1 cellular context compared by ENCODE assay signal in the genomic region with DNA sequence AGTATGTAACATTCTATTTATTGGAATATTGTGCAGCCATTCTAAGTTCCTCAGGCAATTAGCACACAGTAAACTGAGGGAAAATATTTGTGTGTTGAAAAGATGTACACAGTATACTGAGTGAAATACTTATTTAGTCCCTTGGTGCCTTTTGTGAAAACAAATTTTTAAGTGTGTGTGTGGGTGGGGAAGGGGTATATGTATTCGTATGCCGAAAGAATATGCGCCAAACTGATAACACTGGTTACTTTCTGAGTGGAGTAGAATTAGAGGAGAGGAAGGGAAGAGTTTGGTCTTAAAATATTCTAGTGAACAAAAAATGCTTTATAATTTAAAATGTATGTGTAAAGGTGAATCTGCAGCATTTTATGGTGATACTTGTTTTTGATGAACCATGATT.
TF ChIP-seq lines count a peak whose summit lies in the region.

No MANE protein-coding gene starts in this region.

TF ChIP-seq in K562, 482 proteins besides CTCF, POLR2A, EP300 and RAD21:
- TF ChIP-seq TEAD4 (IDR thresholded peaks at IDR 0.05; ENCODE audit: low read length): peak; percentile 70
- TF ChIP-seq TEAD4 (CRISPR knock-in tag; IDR thresholded peaks at IDR 0.05; ENCODE audit: borderline replicate concordance): no peak
- TF ChIP-seq CXXC5 (CRISPR knock-in tag; IDR thresholded peaks at IDR 0.05): peak; percentile 42
- peak; percentile 41 for TF ChIP-seq TCF3 (CRISPR knock-in tag; IDR thresholded peaks at IDR 0.05)
- TF ChIP-seq, protein P1, sequence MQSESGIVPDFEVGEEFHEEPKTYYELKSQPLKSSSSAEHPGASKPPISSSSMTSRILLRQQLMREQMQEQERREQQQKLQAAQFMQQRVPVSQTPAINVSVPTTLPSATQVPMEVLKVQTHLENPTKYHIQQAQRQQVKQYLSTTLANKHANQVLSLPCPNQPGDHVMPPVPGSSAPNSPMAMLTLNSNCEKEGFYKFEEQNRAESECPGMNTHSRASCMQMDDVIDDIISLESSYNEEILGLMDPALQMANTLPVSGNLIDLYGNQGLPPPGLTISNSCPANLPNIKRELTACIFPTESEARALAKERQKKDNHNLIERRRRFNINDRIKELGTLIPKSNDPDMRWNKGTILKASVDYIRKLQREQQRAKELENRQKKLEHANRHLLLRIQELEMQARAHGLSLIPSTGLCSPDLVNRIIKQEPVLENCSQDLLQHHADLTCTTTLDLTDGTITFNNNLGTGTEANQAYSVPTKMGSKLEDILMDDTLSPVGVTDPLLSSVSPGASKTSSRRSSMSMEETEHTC (IDR thresholded peaks at IDR 0.05): no peak
- peak; percentile 91 for TF ChIP-seq EGR1 (conservative IDR thresholded peaks at IDR 0.05)
- no peak for TF ChIP-seq ZNF609 (CRISPR knock-in tag; IDR thresholded peaks at IDR 0.05; ENCODE audit: borderline replicate concordance)
- TF ChIP-seq POLR2G (IDR thresholded peaks at IDR 0.05; ENCODE audit: low read depth, low read length): no peak
- 0 out of 4 replicates have a peak, but pooled peaks of 1 of the 2 experiments have one; percentile 10 for TF ChIP-seq KDM1A (IDR thresholded peaks at IDR 0.05)
- TF ChIP-seq SMARCC2 (IDR thresholded peaks at IDR 0.05; ENCODE audit: low read depth): peak; percentile 25; the same call in 1 of the 2 replicates
- TF ChIP-seq CHAMP1 (IDR thresholded peaks at IDR 0.05): peak; percentile 46; the same call in 1 of the 2 replicates
- peak; percentile 43; the same call in 1 of the 2 replicates for TF ChIP-seq SMARCE1 (IDR thresholded peaks at IDR 0.05)
- 0 out of 4 replicates have a peak, but pooled peaks have one; percentile 16 to 17 for TF ChIP-seq NRF1 (conservative IDR thresholded peaks at IDR 0.05 in 1 of 2, IDR thresholded peaks at IDR 0.05 in 1 of 2)
- peak in 1 of 2 experiments; percentile 13; a peak in 1 of 4 replicates for TF ChIP-seq CSDE1 (IDR thresholded peaks at IDR 0.05)
- no peak for TF ChIP-seq NR2F6 (CRISPR knock-in tag; IDR thresholded peaks at IDR 0.05)
- TF ChIP-seq ZNF239 (CRISPR knock-in tag; IDR thresholded peaks at IDR 0.05): no peak
- TF ChIP-seq ARID1B (IDR thresholded peaks at IDR 0.05): peak; percentile 82
- TF ChIP-seq RBM22 (IDR thresholded peaks at IDR 0.05; ENCODE audit: low read depth, low read length, poor library complexity, severe bottlenecking): no peak
- peak; percentile 25; the same call in 1 of the 2 replicates for TF ChIP-seq MTA2 (IDR thresholded peaks at IDR 0.05; ENCODE audit: low read depth)
- TF ChIP-seq, protein P2, sequence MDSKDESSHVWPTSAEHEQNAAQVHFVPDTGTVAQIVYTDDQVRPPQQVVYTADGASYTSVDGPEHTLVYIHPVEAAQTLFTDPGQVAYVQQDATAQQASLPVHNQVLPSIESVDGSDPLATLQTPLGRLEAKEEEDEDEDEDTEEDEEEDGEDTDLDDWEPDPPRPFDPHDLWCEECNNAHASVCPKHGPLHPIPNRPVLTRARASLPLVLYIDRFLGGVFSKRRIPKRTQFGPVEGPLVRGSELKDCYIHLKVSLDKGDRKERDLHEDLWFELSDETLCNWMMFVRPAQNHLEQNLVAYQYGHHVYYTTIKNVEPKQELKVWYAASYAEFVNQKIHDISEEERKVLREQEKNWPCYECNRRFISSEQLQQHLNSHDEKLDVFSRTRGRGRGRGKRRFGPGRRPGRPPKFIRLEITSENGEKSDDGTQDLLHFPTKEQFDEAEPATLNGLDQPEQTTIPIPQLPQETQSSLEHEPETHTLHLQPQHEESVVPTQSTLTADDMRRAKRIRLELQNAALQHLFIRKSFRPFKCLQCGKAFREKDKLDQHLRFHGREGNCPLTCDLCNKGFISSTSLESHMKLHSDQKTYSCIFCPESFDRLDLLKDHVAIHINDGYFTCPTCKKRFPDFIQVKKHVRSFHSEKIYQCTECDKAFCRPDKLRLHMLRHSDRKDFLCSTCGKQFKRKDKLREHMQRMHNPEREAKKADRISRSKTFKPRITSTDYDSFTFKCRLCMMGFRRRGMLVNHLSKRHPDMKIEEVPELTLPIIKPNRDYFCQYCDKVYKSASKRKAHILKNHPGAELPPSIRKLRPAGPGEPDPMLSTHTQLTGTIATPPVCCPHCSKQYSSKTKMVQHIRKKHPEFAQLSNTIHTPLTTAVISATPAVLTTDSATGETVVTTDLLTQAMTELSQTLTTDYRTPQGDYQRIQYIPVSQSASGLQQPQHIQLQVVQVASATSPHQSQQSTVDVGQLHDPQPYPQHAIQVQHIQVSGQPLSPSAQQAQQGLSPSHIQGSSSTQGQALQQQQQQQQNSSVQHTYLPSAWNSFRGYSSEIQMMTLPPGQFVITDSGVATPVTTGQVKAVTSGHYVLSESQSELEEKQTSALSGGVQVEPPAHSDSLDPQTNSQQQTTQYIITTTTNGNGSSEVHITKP (IDR thresholded peaks at IDR 0.05; ENCODE audit: partially characterized antibody): no peak
- TF ChIP-seq CTCFL (IDR thresholded peaks at IDR 0.05; ENCODE audit: borderline replicate concordance, insufficient read depth, low read depth, low read length, poor library complexity, severe bottlenecking): no peak
- TF ChIP-seq SRSF9 (IDR thresholded peaks at IDR 0.05; ENCODE audit: borderline replicate concordance, low read depth, low read length): no peak
- no peak for TF ChIP-seq BDP1 (IDR thresholded peaks at IDR 0.05; ENCODE audit: insufficient read depth, insufficient read length)
- no peak for TF ChIP-seq PHB2 (IDR thresholded peaks at IDR 0.05; ENCODE audit: low read depth)
- 0 out of 2 replicates have a peak, but pooled peaks have one; percentile 11 for TF ChIP-seq CREM (IDR thresholded peaks at IDR 0.05; ENCODE audit: low read depth)
- TF ChIP-seq ETV5 (CRISPR knock-in tag; IDR thresholded peaks at IDR 0.05; ENCODE audit: low read depth): no peak
- TF ChIP-seq GATAD2B (IDR thresholded peaks at IDR 0.05; ENCODE audit: borderline replicate concordance): peak; percentile 26; the same call in 1 of the 2 replicates
- no peak for TF ChIP-seq FOXK1 (CRISPR knock-in tag; IDR thresholded peaks at IDR 0.05; ENCODE audit: borderline replicate concordance)
- peak; percentile 69 for TF ChIP-seq SMARCA4 (IDR thresholded peaks at IDR 0.05)
- TF ChIP-seq STAT5A (IDR thresholded peaks at IDR 0.05; ENCODE audit: borderline replicate concordance, low read length): peak; percentile 12; the same call in 1 of the 2 replicates
- no peak for TF ChIP-seq ID3 (CRISPR knock-in tag; IDR thresholded peaks at IDR 0.05)
- TF ChIP-seq ID3 (tag; IDR thresholded peaks at IDR 0.05): no peak
- TF ChIP-seq DPF2 (IDR thresholded peaks at IDR 0.05): peak; percentile 86
- 0 out of 4 replicates have a peak, but pooled peaks of 1 of the 2 experiments have one; percentile 64 for TF ChIP-seq ARNT (IDR thresholded peaks at IDR 0.05)
- peak; percentile 28 for TF ChIP-seq NCOR1 (IDR thresholded peaks at IDR 0.05)
- TF ChIP-seq, protein P3, sequence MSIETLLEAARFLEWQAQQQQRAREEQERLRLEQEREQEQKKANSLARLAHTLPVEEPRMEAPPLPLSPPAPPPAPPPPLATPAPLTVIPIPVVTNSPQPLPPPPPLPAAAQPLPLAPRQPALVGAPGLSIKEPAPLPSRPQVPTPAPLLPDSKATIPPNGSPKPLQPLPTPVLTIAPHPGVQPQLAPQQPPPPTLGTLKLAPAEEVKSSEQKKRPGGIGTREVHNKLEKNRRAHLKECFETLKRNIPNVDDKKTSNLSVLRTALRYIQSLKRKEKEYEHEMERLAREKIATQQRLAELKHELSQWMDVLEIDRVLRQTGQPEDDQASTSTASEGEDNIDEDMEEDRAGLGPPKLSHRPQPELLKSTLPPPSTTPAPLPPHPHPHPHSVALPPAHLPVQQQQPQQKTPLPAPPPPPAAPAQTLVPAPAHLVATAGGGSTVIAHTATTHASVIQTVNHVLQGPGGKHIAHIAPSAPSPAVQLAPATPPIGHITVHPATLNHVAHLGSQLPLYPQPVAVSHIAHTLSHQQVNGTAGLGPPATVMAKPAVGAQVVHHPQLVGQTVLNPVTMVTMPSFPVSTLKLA (conservative IDR thresholded peaks at IDR 0.05): 0 out of 4 replicates have a peak, but pooled peaks of 1 of the 2 experiments have one; percentile 22
- no peak for TF ChIP-seq JUND (IDR thresholded peaks at IDR 0.05; ENCODE audit: borderline replicate concordance, low read depth, low read length)
- TF ChIP-seq JUND (tag; IDR thresholded peaks at IDR 0.05; ENCODE audit: borderline replicate concordance, low read depth, low read length): no peak
- TF ChIP-seq CBFA2T3 (IDR thresholded peaks at IDR 0.05): peak; percentile 53
